ENCODE assay signal across 13 cellular contexts in the genomic region with DNA sequence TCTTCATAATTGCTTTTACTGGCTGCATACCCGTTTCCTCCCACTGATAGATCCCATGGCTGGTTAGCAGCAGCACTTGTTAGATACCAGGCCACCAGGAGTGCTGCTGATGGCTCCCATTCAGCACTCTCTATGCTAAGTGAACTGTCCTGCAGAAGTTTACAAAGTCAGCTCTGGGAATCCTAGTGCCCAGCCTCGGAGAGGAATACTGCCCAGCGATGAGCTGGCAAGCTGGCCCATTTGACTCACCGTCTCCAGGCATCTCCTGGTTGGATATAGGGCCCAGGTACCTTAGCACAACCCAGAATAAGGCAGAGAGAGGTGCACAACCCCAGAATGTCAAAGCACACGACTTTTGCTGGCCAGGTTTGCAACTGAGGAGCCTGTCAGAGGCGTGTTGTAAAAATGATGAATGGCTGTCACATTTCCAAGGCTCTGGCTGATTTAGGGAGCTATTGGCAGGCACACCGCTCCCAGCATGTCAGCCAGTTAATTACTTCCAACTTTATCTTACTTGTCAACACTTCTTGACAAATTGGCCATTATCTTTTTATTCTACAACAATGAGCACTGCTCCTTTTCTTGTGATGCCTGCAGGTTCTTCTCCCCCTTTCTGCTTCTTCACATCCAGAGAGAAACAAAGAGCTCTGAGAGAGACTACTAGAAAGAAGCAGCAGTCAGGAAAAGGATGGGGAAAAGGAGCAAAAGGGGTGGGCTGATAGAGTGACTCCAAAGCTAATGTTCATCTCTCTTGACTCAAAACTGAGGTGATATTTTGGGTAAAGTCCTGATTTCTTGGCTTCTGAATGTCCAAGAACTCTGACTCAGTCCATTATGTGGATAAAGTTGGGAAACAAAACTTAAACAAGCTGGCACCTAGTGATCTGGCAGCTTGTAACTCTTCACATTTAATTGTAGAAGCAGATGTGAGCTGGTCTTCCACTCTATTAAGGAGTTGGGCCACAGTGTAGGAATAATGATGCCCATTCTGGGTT. TPM values are rescaled to one million over a fixed set of nuclear protein-coding genes. Genes with fewer than 3 reads are reported as not detected.
DNase-seq lines count a peak whose midpoint lies in the region; ATAC-seq and TF ChIP-seq lines count a peak whose summit lies in the region.
"Had no signal": no experiment of that assay in that cellular context is flagged by ENCODE, and none has a peak within 500 bp of the region (broad histone marks: within the 10 kb centered on the region; RNA-seq: fewer than 3 reads in every experiment).

No MANE protein-coding gene starts in this region.

- POLR2A ChIA-PET in HEK293T (lab: Yijun Ruan, JAX): interaction anchor here (2.0 kb wide), 1 partner anchor 79 kb away, joined by 5 read pairs; a partner anchor contains a TSS

- CTCF ChIA-PET in HEK293T (lab: Yijun Ruan, JAX): interaction anchor here (0.6 kb wide), 2 partner anchors 201 to 736 kb away, joined by 3 read pairs; no protein-coding TSS in a partner anchor

- no peak overlapping the region for H3K4me3 ChIP-seq in fibroblast of mammary gland (ENCODE audit: control insufficient read depth, low read depth, low read length)
- H3K4me3 ChIP-seq: GM12878 had no signal

- no peak for TF ChIP-seq CTCF in fibroblast of mammary gland (conservative IDR thresholded peaks at IDR 0.05; ENCODE audit: control insufficient read depth, insufficient read depth, low read depth, low read length)
- no peak for TF ChIP-seq CTCF in omental fat pad (IDR thresholded peaks at IDR 0.05)

- DNase-seq in HEK293T (ENCODE audit: extremely low spot score) (peak; percentile 43), NCI-H69 (lab: John Stamatoyannopoulos, UW) (peak; percentile 84), fibroblast of mammary gland (ENCODE audit: low read depth) (peak; percentile 54), omental fat pad (ENCODE audit: low spot score) (no peak), H4 (ENCODE audit: low spot score) (no peak), HUDEP-2 (lab: John Stamatoyannopoulos, UW; ENCODE audit: unreplicated experiment in 76 of 76) (no peak)
- no peak for DNase-seq in stimulated activated CD4-positive, alpha-beta T cell treated with anti-CD3 and anti-CD28 coated beads, Interleukin-4, amount 100 ng/mL, for 4 hours
- DNase-seq: activated T-cell treated with anti-CD3 and anti-CD28 coated beads, Interleukin-2, amount 50 U/mL, for 4 hours; CD8-positive, alpha-beta T cell; glutamatergic neuron; NCI-H1092 treated with DMSO at 0.1 percent for 48 hours had no signal

- ATAC-seq in omental fat pad (ENCODE audit: low FRiP score): peak; percentile 63
- no peak for ATAC-seq in GM19467 (IDR thresholded peaks at IDR 0.05; ENCODE audit: unreplicated experiment)
- ATAC-seq: activated T-cell treated with anti-CD3 and anti-CD28 coated beads, Interleukin-2, amount 50 U/mL, for 4 hours; CD8-positive, alpha-beta T cell; GM12878 had no signal

TF ChIP-seq in HEK293T, 16 proteins besides CTCF, POLR2A, EP300 and RAD21:
- 0 out of 2 replicates have a peak, but pooled peaks have one; percentile 30 for TF ChIP-seq CTBP1 (IDR thresholded peaks at IDR 0.05; ENCODE audit: borderline replicate concordance)
- TF ChIP-seq FOXK2 (IDR thresholded peaks at IDR 0.05): no peak
- TF ChIP-seq, protein P1, sequence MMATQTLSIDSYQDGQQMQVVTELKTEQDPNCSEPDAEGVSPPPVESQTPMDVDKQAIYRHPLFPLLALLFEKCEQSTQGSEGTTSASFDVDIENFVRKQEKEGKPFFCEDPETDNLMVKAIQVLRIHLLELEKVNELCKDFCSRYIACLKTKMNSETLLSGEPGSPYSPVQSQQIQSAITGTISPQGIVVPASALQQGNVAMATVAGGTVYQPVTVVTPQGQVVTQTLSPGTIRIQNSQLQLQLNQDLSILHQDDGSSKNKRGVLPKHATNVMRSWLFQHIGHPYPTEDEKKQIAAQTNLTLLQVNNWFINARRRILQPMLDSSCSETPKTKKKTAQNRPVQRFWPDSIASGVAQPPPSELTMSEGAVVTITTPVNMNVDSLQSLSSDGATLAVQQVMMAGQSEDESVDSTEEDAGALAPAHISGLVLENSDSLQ (IDR thresholded peaks at IDR 0.05): peak; percentile 97

RNA-seq across cellular contexts. Expression of a gene that starts 10.8 kb away (rescaled TPM):
- total RNA-seq in omental fat pad: 10 to 100 TPM; 11.0 to 38.7 (median 16.9) TPM
- total RNA-seq in H4 (2014; rRNA removed; shearing (Covaris generic)): not detected in 2 replicates
- total RNA-seq: activated T-cell treated with anti-CD3 and anti-CD28 coated beads, Interleukin-2, amount 50 U/mL, for 4 hours; CD8-positive, alpha-beta T cell; GM12878 had no signal

Comparison
In these comparisons a context has a peak if more than half of its experiments do, and no peak if none do; other contexts are left out.
1. DNase-seq: peak in HEK293T (single experiment), NCI-H69 (single experiment) and fibroblast of mammary gland (single experiment); none in omental fat pad (single experiment), H4 (single experiment), stimulated activated CD4-positive, alpha-beta T cell treated with anti-CD3 and anti-CD28 coated beads, Interleukin-4, amount 100 ng/mL, for 4 hours (0 of 2) and HUDEP-2 (0 of 76).
2. RNA of a gene that starts 10.8 kb away (total RNA-seq): 11.0 to 38.7 TPM in omental fat pad; not detected in H4; every median in the first group is over 10 times any median in the second.